ENCODE assay signal across 20 cellular contexts in genomic region chr13:31725841-31726240, GRCh38. TPM values are rescaled to one million over a fixed set of nuclear protein-coding genes. Genes with fewer than 3 reads are reported as not detected.
"Had no signal": no experiment of that assay in that cellular context is flagged by ENCODE, and none has a peak within 500 bp of the region (broad histone marks: within the 10 kb centered on the region; RNA-seq: fewer than 3 reads in every experiment).

No MANE protein-coding gene starts in this region.

- H3K27me3 ChIP-seq: neural progenitor cell had no signal

- H3K36me3 Mint-ChIP-seq: neural progenitor cell, T-cell, type B pancreatic cell had no signal

- H3K27me3 Mint-ChIP-seq: type B pancreatic cell had no signal

- H3K4me1 ChIP-seq: heart left ventricle, neural progenitor cell, parathyroid adenoma had no signal

- H3K27ac ChIP-seq: heart left ventricle, neural progenitor cell, parathyroid adenoma, skin epidermis, VCaP had no signal

- H3K9me3 ChIP-seq: heart left ventricle had no signal

- H3K4me3 Mint-ChIP-seq: activated naive CD4-positive, alpha-beta T cell treated with anti-CD3 and anti-CD28 coated beads for 36 hours; activated naive CD8-positive, alpha-beta T cell treated with anti-CD3 and anti-CD28 coated beads, Interleukin-2, amount 50 U/mL, for 24 hours; neural progenitor cell; T-cell; type B pancreatic cell had no signal

- H3K9me3 Mint-ChIP-seq: activated naive CD4-positive, alpha-beta T cell treated with anti-CD3 and anti-CD28 coated beads for 36 hours; activated naive CD8-positive, alpha-beta T cell treated with anti-CD3 and anti-CD28 coated beads, Interleukin-2, amount 50 U/mL, for 24 hours; activated T-helper 2 cell treated with anti-CD3 and anti-CD28 coated beads, Interferon-gamma antibody, Interleukin-2, Interleukin-4, amounts not matched to agents 10 μg/mL and 5 μg/mL and 100 μg/mL, durations not matched to agents 14 hours and 24 hours and 36 hours; neural progenitor cell; type B pancreatic cell had no signal

- ATAC-seq: activated naive CD8-positive, alpha-beta T cell treated with anti-CD3 and anti-CD28 coated beads, Interleukin-2, amount 50 U/mL, for 24 hours; heart left ventricle; stimulated activated naive CD8-positive, alpha-beta T cell treated with anti-CD3 and anti-CD28 coated beads, Interleukin-15, Interleukin-2, amounts not matched to agents 100 U/mL and 50 U/mL, for 24 hours; T-cell had no signal

- H3K27ac Mint-ChIP-seq: activated naive CD4-positive, alpha-beta T cell treated with anti-CD3 and anti-CD28 coated beads for 36 hours; activated naive CD8-positive, alpha-beta T cell treated with anti-CD3 and anti-CD28 coated beads, Interleukin-2, amount 50 U/mL, for 24 hours; activated T-helper 2 cell treated with anti-CD3 and anti-CD28 coated beads, Interferon-gamma antibody, Interleukin-2, Interleukin-4, amounts not matched to agents 10 μg/mL and 5 μg/mL and 100 μg/mL, durations not matched to agents 14 hours and 24 hours and 36 hours; neural progenitor cell; T-cell; type B pancreatic cell had no signal

- FAIRE-seq: frontal cortex had no signal

- H3K4me3 ChIP-seq: heart left ventricle, neural progenitor cell, skin epidermis had no signal

- H3K36me3 ChIP-seq: heart left ventricle, neural progenitor cell had no signal

- H3K4me1 Mint-ChIP-seq: activated naive CD8-positive, alpha-beta T cell treated with anti-CD3 and anti-CD28 coated beads, Interleukin-2, amount 50 U/mL, for 24 hours; neural progenitor cell; T-cell had no signal

- DNase-seq: activated CD4-positive, alpha-beta T cell treated with anti-CD3 and anti-CD28 coated beads, Interleukin-2, amount 50 U/mL, for 48 hours; activated naive CD4-positive, alpha-beta T cell treated with anti-CD3 and anti-CD28 coated beads for 36 hours; activated naive CD8-positive, alpha-beta T cell treated with anti-CD3 and anti-CD28 coated beads, Interleukin-2, amount 50 U/mL, for 24 hours; aorta; heart left ventricle; stimulated activated CD4-positive, alpha-beta T cell treated with anti-CD3 and anti-CD28 coated beads, Interleukin-4, amount 100 ng/mL, for 24 hours; stimulated activated CD8-positive, alpha-beta memory T cell treated with anti-CD3 and anti-CD28 coated beads, Interleukin-4, amount 100 ng/mL, for 48 hours; stimulated activated naive CD8-positive, alpha-beta T cell treated with anti-CD3 and anti-CD28 coated beads, Interleukin-15, Interleukin-2, amounts not matched to agents 100 U/mL and 50 U/mL, for 24 hours; T-cell; T-helper 9 cell had no signal

RNA-seq across cellular contexts. Expression of gene RXFP2, which starts 13.5 kb away (rescaled TPM):
- total RNA-seq: activated naive CD4-positive, alpha-beta T cell treated with anti-CD3 and anti-CD28 coated beads for 36 hours; activated T-helper 2 cell treated with anti-CD3 and anti-CD28 coated beads, Interferon-gamma antibody, Interleukin-2, Interleukin-4, amounts not matched to agents 10 μg/mL and 5 μg/mL and 100 μg/mL, durations not matched to agents 14 hours and 24 hours and 36 hours; aorta; dermis microvascular lymphatic vessel endothelial cell; epithelial cell of proximal tubule; heart left ventricle; lung microvascular endothelial cell; T-cell had no signal
